ENCODE assay signal across 20 cellular contexts in genomic region chr18:62745089-62745751, GRCh38.
"Had no signal": no experiment of that assay in that cellular context is flagged by ENCODE, and none has a peak within 500 bp of the region (broad histone marks: within the 10 kb centered on the region; RNA-seq: fewer than 3 reads in every experiment).

No MANE protein-coding gene starts in this region.

- H3K9me3 Mint-ChIP-seq: activated CD4-positive, alpha-beta memory T cell treated with anti-CD3 and anti-CD28 coated beads, Interleukin-2, amount 10 ng/mL, durations not matched to agents 7 days and 5 days; memory B cell had no signal

- ATAC-seq: activated CD8-positive, alpha-beta memory T cell treated with anti-CD3 and anti-CD28 coated beads, Interleukin-2, amount 10 ng/mL, durations not matched to agents 7 days and 5 days; gastrocnemius medialis; left ventricle myocardium superior; naive thymus-derived CD4-positive, alpha-beta T cell; pancreas; sciatic nerve had no signal

- H3K36me3 Mint-ChIP-seq: memory B cell had no signal

- H3K27ac Mint-ChIP-seq: activated CD4-positive, alpha-beta memory T cell treated with anti-CD3 and anti-CD28 coated beads, Interleukin-2, amount 10 ng/mL, durations not matched to agents 7 days and 5 days; activated CD8-positive, alpha-beta memory T cell treated with anti-CD3 and anti-CD28 coated beads, Interleukin-2, amount 10 ng/mL, durations not matched to agents 7 days and 5 days; activated naive CD8-positive, alpha-beta T cell; naive thymus-derived CD4-positive, alpha-beta T cell; T-helper 2 cell treated with Interferon-gamma antibody and Interleukin-4, amounts not matched to agents 5 μg/mL and 100 μg/mL, for 36 hours had no signal

- FAIRE-seq: bronchial epithelial cell, TTC549 had no signal

- DNase-seq: activated CD4-positive, alpha-beta memory T cell treated with anti-CD3 and anti-CD28 coated beads, Interleukin-2, amount 10 ng/mL, durations not matched to agents 7 days and 5 days; activated CD4-positive, alpha-beta T cell treated with anti-CD3 and anti-CD28 coated beads for 48 hours; activated CD4-positive, CD25-positive, alpha-beta regulatory T cell; activated CD8-positive, alpha-beta memory T cell treated with anti-CD3 and anti-CD28 coated beads, Interleukin-2, amount 10 ng/mL, durations not matched to agents 7 days and 5 days; cerebellar nuclear complex; effector CD4-positive, alpha-beta T cell; gastrocnemius medialis; kidney glomerular epithelial cell; left ventricle myocardium superior; naive thymus-derived CD4-positive, alpha-beta T cell; pancreas; stimulated activated CD4-positive, alpha-beta T cell treated with anti-CD3 and anti-CD28 coated beads, Interleukin-4, amount 100 ng/mL, for 4 hours; stimulated activated naive CD4-positive, alpha-beta T cell; uterus had no signal

- H3K27me3 Mint-ChIP-seq: activated CD4-positive, alpha-beta memory T cell treated with anti-CD3 and anti-CD28 coated beads, Interleukin-2, amount 10 ng/mL, durations not matched to agents 7 days and 5 days; activated CD8-positive, alpha-beta memory T cell treated with anti-CD3 and anti-CD28 coated beads, Interleukin-2, amount 10 ng/mL, durations not matched to agents 7 days and 5 days; activated naive CD8-positive, alpha-beta T cell; memory B cell; naive thymus-derived CD4-positive, alpha-beta T cell had no signal

- H3K4me3 Mint-ChIP-seq: activated CD4-positive, alpha-beta memory T cell treated with anti-CD3 and anti-CD28 coated beads, Interleukin-2, amount 10 ng/mL, durations not matched to agents 7 days and 5 days; activated CD8-positive, alpha-beta memory T cell treated with anti-CD3 and anti-CD28 coated beads, Interleukin-2, amount 10 ng/mL, durations not matched to agents 7 days and 5 days; activated naive CD8-positive, alpha-beta T cell; naive thymus-derived CD4-positive, alpha-beta T cell; T-helper 2 cell treated with Interferon-gamma antibody and Interleukin-4, amounts not matched to agents 5 μg/mL and 100 μg/mL, for 36 hours had no signal
